Comparison of ENCODE assay signal across 8 cellular contexts in genomic region chr15:49215768-49216739, GRCh38. TPM values are rescaled to one million over a fixed set of nuclear protein-coding genes. Genes with fewer than 3 reads are reported as not detected.
DNase-seq lines count a peak whose midpoint lies in the region; ATAC-seq and TF ChIP-seq lines count a peak whose summit lies in the region.

No MANE protein-coding gene starts in this region.

- no peaks in the 10 kb centered on the region for H3K27me3 ChIP-seq in Peyer's patch

- no peak for TF ChIP-seq POLR2A in Peyer's patch (IDR thresholded peaks at IDR 0.05)

- intact Hi-C loops in left colon (cut with DNase I, micrococcal nuclease) (no loop called here), head of caudate nucleus (cut with DNase I) (no loop called here)

- H3K27ac ChIP-seq in 22Rv1 (peak overlapping the region; percentile 32; the same call in 1 of the 2 replicates), Peyer's patch (no peak overlapping the region)

- H3K4me1 ChIP-seq in Peyer's patch: no peaks in the 10 kb centered on the region

- H3K36me3 ChIP-seq in Peyer's patch: peaks cover 0 to 16% (median 0%) of the 10 kb centered on the region in 3 donors

- TF ChIP-seq CTCF in 22Rv1 (IDR thresholded peaks at IDR 0.05) (no peak; the same call in none of the 2 replicates), Peyer's patch (IDR thresholded peaks at IDR 0.05) (peak in 1 of 6 experiments; percentile 21)

- DNase-seq in NCI-H69 (lab: John Stamatoyannopoulos, UW) (peak; percentile 67), left colon (peak in 1 of 2 donors; percentile 14), Peyer's patch (no peak), head of caudate nucleus (no peak)

- no peak overlapping the region for H3K4me3 ChIP-seq in Peyer's patch

- ATAC-seq in GM18868 (IDR thresholded peaks at IDR 0.05; ENCODE audit: unreplicated experiment) (peak; percentile 100), HG02943 (IDR thresholded peaks at IDR 0.05; ENCODE audit: low read depth, unreplicated experiment) (peak; percentile 99), left colon (peak; percentile 90), HG02840 (IDR thresholded peaks at IDR 0.05; ENCODE audit: low FRiP score, unreplicated experiment) (no peak)

- no peaks in the 10 kb centered on the region for H3K9me3 ChIP-seq in Peyer's patch

RNA-seq across cellular contexts. Expression of gene GALK2, which starts 46.0 kb away (rescaled TPM):
- total RNA-seq in left colon: 10 to 100 TPM; 34.9 to 38.5 TPM
- 10 to 100 TPM; 33.4 to 61.9 (median 44.3) TPM for total RNA-seq in Peyer's patch
